In the genomic region with DNA sequence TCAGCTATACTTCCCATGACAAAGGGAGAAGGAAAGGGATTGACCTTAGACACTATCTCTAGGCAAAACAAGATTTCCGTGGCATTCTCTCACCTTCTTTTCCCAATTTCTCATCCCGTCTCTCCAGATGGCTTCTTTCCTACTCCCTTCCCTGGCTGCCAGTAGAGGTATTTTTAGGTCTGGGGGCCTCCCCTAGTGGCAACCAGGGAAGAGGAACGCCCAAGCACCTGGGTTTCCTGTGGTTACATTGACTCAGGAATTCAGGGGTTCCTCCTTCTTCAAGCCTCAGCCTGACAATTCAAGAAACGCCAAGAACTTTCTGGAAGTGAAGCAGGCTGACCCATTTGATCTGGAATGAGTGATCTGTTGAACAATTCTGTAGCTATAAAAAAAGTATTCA, we compare ENCODE assay signal across 34 cellular contexts.
A peak's percentile ranks its signal among the peaks of the same experiment; 100 is the strongest.
DNase-seq lines count a peak whose midpoint lies in the region; ATAC-seq and TF ChIP-seq lines count a peak whose summit lies in the region.
"Had no signal": no experiment of that assay in that cellular context is flagged by ENCODE, and none has a peak within 500 bp of the region (broad histone marks: within the 10 kb centered on the region; RNA-seq: fewer than 3 reads in every experiment).

No MANE protein-coding gene starts in this region.

- no peaks in the 10 kb centered on the region for H4K20me1 ChIP-seq in HCT116 (ENCODE audit: insufficient read depth)

- TF ChIP-seq POLR2A in HCT116 (IDR thresholded peaks at IDR 0.05; ENCODE audit: borderline replicate concordance, extremely low read depth, insufficient read depth, insufficient read length) (no peak), esophagus muscularis mucosa (IDR thresholded peaks at IDR 0.05; ENCODE audit: low read depth) (no peak), ovary (IDR thresholded peaks at IDR 0.05) (no peak)

- H3K27ac ChIP-seq in HCT116 (ENCODE audit: low read depth, low read length) (no peak overlapping the region), esophagus muscularis mucosa (replicated peaks in 1 of 4) (no peak overlapping the region), ovary (no peak overlapping the region)
- H3K27ac ChIP-seq: breast epithelium, epithelial cell of prostate, heart right ventricle, SJCRH30, thyroid gland had no signal

- H3K27me3 Mint-ChIP-seq in neural crest cell (ENCODE audit: low read depth) = no peaks in the 10 kb centered on the region

- peaks cover 0 to 3% of the 10 kb centered on the region in 2 experiments; a peak in 1 of 4 replicates for H3K4me1 ChIP-seq in HCT116 (ENCODE audit: control insufficient read depth in 1 of 2, insufficient read depth in 2 of 2, low read length in 2 of 2)
- H3K4me1 ChIP-seq in esophagus muscularis mucosa = no peaks in the 10 kb centered on the region
- no peaks in the 10 kb centered on the region for H3K4me1 ChIP-seq in ovary (ENCODE audit: insufficient read depth)
- H3K4me1 ChIP-seq: breast epithelium, heart right ventricle, SJCRH30, thyroid gland had no signal

- H3K27me3 ChIP-seq in HCT116 (ENCODE audit: insufficient read depth, low read length) (no peaks in the 10 kb centered on the region), esophagus muscularis mucosa (no peaks in the 10 kb centered on the region), ovary (no peaks in the 10 kb centered on the region)
- H3K27me3 ChIP-seq: breast epithelium, heart right ventricle, thyroid gland had no signal

- H3K4me3 ChIP-seq in HCT116 (replicated peaks in 1 of 2; ENCODE audit: low read depth in 1 of 2, low read length in 2 of 2) (no peak overlapping the region), esophagus muscularis mucosa (no peak overlapping the region), ovary (no peak overlapping the region)
- H3K4me3 ChIP-seq: breast epithelium, heart right ventricle, SJCRH30, thyroid gland had no signal

- DNase-seq in NCI-H524 (lab: John Stamatoyannopoulos, UW) = peak; percentile 28 to 59
- DNase-seq in NCI-H524 treated with DMSO at 0.1 percent for 48 hours (lab: John Stamatoyannopoulos, UW) = no peak
- no peak for DNase-seq in HCT116 (ENCODE audit: low read depth, low spot score)
- peak; percentile 72 for DNase-seq in esophagus muscularis mucosa (ENCODE audit: extremely low spot score)
- no peak for DNase-seq in neural crest cell (ENCODE audit: low read depth, low spot score)
- no peak for DNase-seq in nucleus accumbens (lab: John Stamatoyannopoulos, UW)
- no peak for DNase-seq in ovary
- DNase-seq: activated CD4-positive, alpha-beta memory T cell treated with anti-CD3 and anti-CD28 coated beads, Interleukin-2, amount 10 ng/mL, durations not matched to agents 7 days and 5 days; activated CD4-positive, CD25-positive, alpha-beta regulatory T cell treated with anti-CD3 and anti-CD28 coated beads, Interleukin-2, amount 50 U/mL, for 72 hours; activated CD8-positive, alpha-beta memory T cell treated with anti-CD3 and anti-CD28 coated beads, Interleukin-2, amount 50 U/mL, for 48 hours; AML-193; CD8-positive, alpha-beta T cell; DMS53; effector CD4-positive, alpha-beta T cell; foreskin fibroblast; GOT3; heart right ventricle; left ventricle myocardium superior; naive thymus-derived CD4-positive, alpha-beta T cell; NCI-H1105; NCI-H187 treated with DMSO at 0.1 percent for 48 hours; retina; small intestine; stimulated activated CD4-positive, alpha-beta T cell treated with anti-CD3 and anti-CD28 coated beads, Interleukin-1b, Interleukin-23, amount 100 ng/mL, for 48 hours; stimulated activated CD8-positive, alpha-beta memory T cell treated with anti-CD3 and anti-CD28 coated beads, Interleukin-4, amount 100 ng/mL, for 48 hours; stimulated activated naive CD8-positive, alpha-beta T cell treated with anti-CD3 and anti-CD28 coated beads, Interleukin-15, amount 100 ng/mL, for 72 hours; T-cell; thyroid gland had no signal

- CTCF ChIA-PET in HCT116 (lab: Charles Lee) = interaction anchor here (3.3 kb wide), 1 partner anchor 293 kb away, joined by 10 read pairs; no protein-coding TSS in a partner anchor

- no peaks in the 10 kb centered on the region for H3K36me3 ChIP-seq in HCT116 (ENCODE audit: control insufficient read depth in 1 of 2, insufficient read depth in 2 of 2, low read length in 2 of 2)
- no peaks in the 10 kb centered on the region for H3K36me3 ChIP-seq in esophagus muscularis mucosa
- H3K36me3 ChIP-seq in ovary = no peaks in the 10 kb centered on the region
- H3K36me3 ChIP-seq: breast epithelium, heart right ventricle, SJCRH30, thyroid gland had no signal

- TF ChIP-seq CTCF in HCT116 (IDR thresholded peaks at IDR 0.05 in 2 of 3, conservative IDR thresholded peaks at IDR 0.05 in 1 of 3; ENCODE audit: borderline replicate concordance in 1 of 3, insufficient read depth in 1 of 3, low read depth in 2 of 3, low read length in 2 of 3) (peak in 1 of 3 experiments; percentile 25; a peak in 2 of 6 replicates), esophagus muscularis mucosa (IDR thresholded peaks at IDR 0.05) (no peak), neural crest cell (conservative IDR thresholded peaks at IDR 0.05) (peak; percentile 16), ovary (IDR thresholded peaks at IDR 0.05) (no peak)

- peak; percentile 18; the same call in 1 of the 2 replicates for TF ChIP-seq RAD21 in HCT116 (IDR thresholded peaks at IDR 0.05; ENCODE audit: low read depth)

- no peak for TF ChIP-seq EP300 in esophagus muscularis mucosa (IDR thresholded peaks at IDR 0.05)
- no peak for TF ChIP-seq EP300 in ovary (IDR thresholded peaks at IDR 0.05)

- H3K9me3 ChIP-seq in HCT116 (ENCODE audit: control insufficient read depth in 1 of 2, insufficient read depth in 1 of 2, low read depth in 1 of 2, low read length in 2 of 2) (no peaks in the 10 kb centered on the region), esophagus muscularis mucosa (no peaks in the 10 kb centered on the region), ovary (no peaks in the 10 kb centered on the region)
- H3K9me3 ChIP-seq: breast epithelium, heart right ventricle, SJCRH30, thyroid gland had no signal

- RAD21 ChIA-PET in HCT116 (lab: Charles Lee; ENCODE audit: low non-redundant PET in 1 of 2, low total read pairs in 2 of 2, uncharacterized antibody in 2 of 2, unreplicated experiment in 2 of 2) = no interaction called here

- H3K4me3 Mint-ChIP-seq in neural crest cell = no peak overlapping the region
- H3K4me3 Mint-ChIP-seq: activated CD4-positive, alpha-beta memory T cell treated with anti-CD3 and anti-CD28 coated beads, Interleukin-2, amount 10 ng/mL, durations not matched to agents 7 days and 5 days; CD8-positive, alpha-beta T cell; mesothelial cell of epicardium; naive thymus-derived CD4-positive, alpha-beta T cell; stimulated activated naive CD8-positive, alpha-beta T cell treated with anti-CD3 and anti-CD28 coated beads, Interleukin-15, amount 100 ng/mL, for 72 hours; T-cell had no signal

- no peaks in the 10 kb centered on the region for H3K79me2 ChIP-seq in HCT116 (ENCODE audit: insufficient read depth, low read length)

- intact Hi-C loops in HCT116 (cut with micrococcal nuclease) (no loop called here), esophagus muscularis mucosa (cut with DNase I) (no loop called here), ovary (cut with DNase I) (no loop called here)

- peaks cover 4% of the 10 kb centered on the region for H3K36me3 Mint-ChIP-seq in neural crest cell (ENCODE audit: low read depth)
- H3K36me3 Mint-ChIP-seq: activated naive CD4-positive, alpha-beta T cell treated with anti-CD3 and anti-CD28 coated beads, Interleukin-2, amount 50 U/mL, for 72 hours; CD8-positive, alpha-beta T cell; mesothelial cell of epicardium; naive thymus-derived CD4-positive, alpha-beta T cell; T-cell had no signal

- no peak overlapping the region for H3K9ac ChIP-seq in HCT116 (ENCODE audit: low read length)

- peaks cover 3% of the 10 kb centered on the region for H3K9me3 Mint-ChIP-seq in neural crest cell
- H3K9me3 Mint-ChIP-seq: activated CD4-positive, alpha-beta memory T cell treated with anti-CD3 and anti-CD28 coated beads, Interleukin-2, amount 10 ng/mL, durations not matched to agents 7 days and 5 days; activated naive CD4-positive, alpha-beta T cell treated with anti-CD3 and anti-CD28 coated beads, Interleukin-2, amount 50 U/mL, for 72 hours; CD8-positive, alpha-beta T cell; stimulated activated naive CD8-positive, alpha-beta T cell treated with anti-CD3 and anti-CD28 coated beads, Interleukin-15, amount 100 ng/mL, for 72 hours had no signal

- H3K4me1 Mint-ChIP-seq in neural crest cell = no peaks in the 10 kb centered on the region
- H3K4me1 Mint-ChIP-seq: activated CD4-positive, alpha-beta memory T cell treated with anti-CD3 and anti-CD28 coated beads, Interleukin-2, amount 10 ng/mL, durations not matched to agents 7 days and 5 days; mesothelial cell of epicardium; naive thymus-derived CD4-positive, alpha-beta T cell; stimulated activated naive CD8-positive, alpha-beta T cell treated with anti-CD3 and anti-CD28 coated beads, Interleukin-15, amount 100 ng/mL, for 72 hours; T-cell had no signal

- ATAC-seq in HCT116 (no peak), GM18907 (IDR thresholded peaks at IDR 0.05; ENCODE audit: unreplicated experiment) (no peak)
- ATAC-seq: activated naive CD4-positive, alpha-beta T cell treated with anti-CD3 and anti-CD28 coated beads, Interleukin-2, amount 50 U/mL, for 72 hours; CD8-positive, alpha-beta T cell; heart right ventricle; left ventricle myocardium superior; naive thymus-derived CD4-positive, alpha-beta T cell; stimulated activated naive CD8-positive, alpha-beta T cell treated with anti-CD3 and anti-CD28 coated beads, Interleukin-15, amount 100 ng/mL, for 72 hours; T-cell had no signal

- no peak overlapping the region for H3K27ac Mint-ChIP-seq in neural crest cell (ENCODE audit: unreplicated experiment)
- H3K27ac Mint-ChIP-seq: activated CD4-positive, alpha-beta memory T cell treated with anti-CD3 and anti-CD28 coated beads, Interleukin-2, amount 10 ng/mL, durations not matched to agents 7 days and 5 days; activated naive CD4-positive, alpha-beta T cell treated with anti-CD3 and anti-CD28 coated beads, Interleukin-2, amount 50 U/mL, for 72 hours; CD8-positive, alpha-beta T cell; mesothelial cell of epicardium; naive thymus-derived CD4-positive, alpha-beta T cell; stimulated activated naive CD8-positive, alpha-beta T cell treated with anti-CD3 and anti-CD28 coated beads, Interleukin-15, amount 100 ng/mL, for 72 hours; T-cell had no signal

- no peak overlapping the region for H3K4me2 ChIP-seq in HCT116 (ENCODE audit: low read length)

- POLR2A ChIA-PET in HCT116 (lab: Charles Lee) = no interaction called here

- H3K9me2 ChIP-seq in HCT116 (ENCODE audit: insufficient read depth) = no peaks in the 10 kb centered on the region

- BruUV-seq in HCT116 (replicated peaks; lab: Mats Ljungman, UMichigan) = no TSS peak

- 81% methylated on average over 4 of the region's 4 CpGs for WGBS in esophagus muscularis mucosa
- 71 to 80% (median 77%) methylated on average over 4 of the region's 4 CpGs for WGBS in ovary, 3 donors

- H2AFZ ChIP-seq in HCT116 (ENCODE audit: low read depth, low read length, poor library complexity, severe bottlenecking) = no peak overlapping the region

TF ChIP-seq in HCT116, 20 proteins besides CTCF, POLR2A, EP300 and RAD21 (continues in another document):
- TF ChIP-seq EZH2 (IDR thresholded peaks at IDR 0.05) = no peak
- no peak for TF ChIP-seq CBX3 (IDR thresholded peaks at IDR 0.05; ENCODE audit: low read depth)
- TF ChIP-seq MAX (IDR thresholded peaks at IDR 0.05) = no peak

Comparison
In these comparisons a context has a peak if more than half of its experiments do, and no peak if none do; other contexts are left out.
1. DNase-seq: peak in NCI-H524 (2 of 2) and esophagus muscularis mucosa (single experiment); none in NCI-H524 treated with DMSO at 0.1 percent for 48 hours (single experiment), HCT116 (single experiment), neural crest cell (single experiment), nucleus accumbens (0 of 56) and ovary (0 of 5).